ENCODE assay signal across 8 cellular contexts in genomic region chr5:143395638-143396352, GRCh38. TPM values are rescaled to one million over a fixed set of nuclear protein-coding genes. Genes with fewer than 3 reads are reported as not detected.
DNase-seq lines count a peak whose midpoint lies in the region; ATAC-seq and TF ChIP-seq lines count a peak whose summit lies in the region.

No MANE protein-coding gene starts in this region.

- H3K27me3 ChIP-seq in mesenchymal stem cell (ENCODE audit: control insufficient read depth in 1 of 2, insufficient read depth in 1 of 2, low read length in 2 of 2) = no peaks in the 10 kb centered on the region

- H4K91ac ChIP-seq in mesenchymal stem cell (ENCODE audit: low read length) = no peak overlapping the region

- H3K4me3 ChIP-seq in mesenchymal stem cell (ENCODE audit: insufficient read depth in 1 of 2, low read depth in 1 of 2, low read length in 2 of 2) = peak overlapping the region in 1 of 2 experiments; percentile 89

- H3K27ac Mint-ChIP-seq in activated CD4-positive, alpha-beta memory T cell treated with anti-CD3 and anti-CD28 coated beads, Interleukin-2, amount 10 ng/mL, durations not matched to agents 7 days and 5 days = no peak overlapping the region
- no peak overlapping the region for H3K27ac Mint-ChIP-seq in endothelial cell (ENCODE audit: unreplicated experiment)

- H2BK12ac ChIP-seq in mesenchymal stem cell (ENCODE audit: low read length in 2 of 2) = no peak overlapping the region

- no peak overlapping the region for H3K14ac ChIP-seq in mesenchymal stem cell (ENCODE audit: low read length in 2 of 2)

- no peak overlapping the region for H3K23ac ChIP-seq in mesenchymal stem cell (ENCODE audit: low read length in 2 of 2)

- H3K4me2 ChIP-seq in mesenchymal stem cell (ENCODE audit: low read length, poor library complexity, severe bottlenecking) = no peak overlapping the region

- H3K4me3 Mint-ChIP-seq in activated CD4-positive, alpha-beta memory T cell treated with anti-CD3 and anti-CD28 coated beads, Interleukin-2, amount 10 ng/mL, durations not matched to agents 7 days and 5 days = peak overlapping the region; percentile 63
- no peak overlapping the region for H3K4me3 Mint-ChIP-seq in endothelial cell (ENCODE audit: unreplicated experiment)

- no peak overlapping the region for H3K18ac ChIP-seq in mesenchymal stem cell (ENCODE audit: low read depth in 1 of 2, low read length in 2 of 2)

- no peak overlapping the region for H3K27ac ChIP-seq in mesenchymal stem cell (ENCODE audit: low read length, poor library complexity, severe bottlenecking)

- POLR2A ChIA-PET in activated CD4-positive, alpha-beta memory T cell treated with anti-CD3 and anti-CD28 coated beads, Interleukin-2, amount 10 ng/mL, durations not matched to agents 7 days and 5 days (lab: Charles Lee) = interaction anchor here (1.1 kb wide), 1 partner anchor 9 kb away, joined by 3 read pairs; no protein-coding TSS in a partner anchor

- TF ChIP-seq CTCF in endothelial cell (IDR thresholded peaks at IDR 0.05; ENCODE audit: unreplicated experiment) = no peak

- 90% methylated on average over 2 of the region's 2 CpGs for WGBS in mesenchymal stem cell

- H3K4me1 ChIP-seq in mesenchymal stem cell (ENCODE audit: control insufficient read depth, insufficient read depth, low read depth, low read length) = peaks cover 2% of the 10 kb centered on the region

- peaks cover 0 to 18% of the 10 kb centered on the region in 2 experiments for H3K36me3 ChIP-seq in mesenchymal stem cell (ENCODE audit: control insufficient read depth in 1 of 2, insufficient read depth in 2 of 2, low read depth in 1 of 2, low read length in 2 of 2)

- CTCF ChIA-PET in activated CD4-positive, alpha-beta memory T cell treated with anti-CD3 and anti-CD28 coated beads, Interleukin-2, amount 10 ng/mL, durations not matched to agents 7 days and 5 days (lab: Charles Lee) = interaction anchor here (1.1 to 2.1 kb wide), 2 partner anchors 387 to 393 kb away, joined by 4 to 8 read pairs; no protein-coding TSS in a partner anchor

- peak; percentile 66 for ATAC-seq in GM18498 (IDR thresholded peaks at IDR 0.05; ENCODE audit: unreplicated experiment)
- peak; percentile 78 for ATAC-seq in HG02610 (IDR thresholded peaks at IDR 0.05; ENCODE audit: unreplicated experiment)
- no peak for ATAC-seq in GM21447 (IDR thresholded peaks at IDR 0.05; ENCODE audit: unreplicated experiment)

- H3K9me3 Mint-ChIP-seq in activated CD4-positive, alpha-beta memory T cell treated with anti-CD3 and anti-CD28 coated beads, Interleukin-2, amount 10 ng/mL, durations not matched to agents 7 days and 5 days = no peaks in the 10 kb centered on the region
- H3K9me3 Mint-ChIP-seq in endothelial cell (ENCODE audit: unreplicated experiment) = no peaks in the 10 kb centered on the region

- H2AFZ ChIP-seq in mesenchymal stem cell (ENCODE audit: low read depth, low read length) = no peak overlapping the region

- H4K8ac ChIP-seq in mesenchymal stem cell (ENCODE audit: low read length) = no peak overlapping the region

- H2BK15ac ChIP-seq in mesenchymal stem cell (ENCODE audit: low read depth, poor library complexity, severe bottlenecking) = no peak overlapping the region

- no peaks in the 10 kb centered on the region for H3K9me3 ChIP-seq in mesenchymal stem cell (ENCODE audit: control insufficient read depth, low read length)

- H3K4ac ChIP-seq in mesenchymal stem cell (ENCODE audit: low read depth in 1 of 2, low read length in 2 of 2) = no peak overlapping the region

- no peak overlapping the region for H2BK120ac ChIP-seq in mesenchymal stem cell (ENCODE audit: low read depth, low read length)

- H3K9ac ChIP-seq in mesenchymal stem cell (ENCODE audit: low read length) = peak overlapping the region; percentile 95

- H3K4me1 Mint-ChIP-seq in activated CD4-positive, alpha-beta memory T cell treated with anti-CD3 and anti-CD28 coated beads, Interleukin-2, amount 10 ng/mL, durations not matched to agents 7 days and 5 days = peaks cover 53% of the 10 kb centered on the region
- H3K4me1 Mint-ChIP-seq in endothelial cell (ENCODE audit: unreplicated experiment) = peaks cover 13% of the 10 kb centered on the region

- H3K36me3 Mint-ChIP-seq in activated CD4-positive, alpha-beta memory T cell treated with anti-CD3 and anti-CD28 coated beads, Interleukin-2, amount 10 ng/mL, durations not matched to agents 7 days and 5 days (ENCODE audit: low read depth) = peaks cover 38% of the 10 kb centered on the region
- H3K36me3 Mint-ChIP-seq in endothelial cell (ENCODE audit: low read depth, unreplicated experiment) = no peaks in the 10 kb centered on the region

- no peak overlapping the region for H2AK5ac ChIP-seq in mesenchymal stem cell (ENCODE audit: low read length, severe bottlenecking)

- DNase-seq in activated CD4-positive, alpha-beta memory T cell treated with anti-CD3 and anti-CD28 coated beads, Interleukin-2, amount 10 ng/mL, durations not matched to agents 7 days and 5 days = no peak
- DNase-seq in mesenchymal stem cell (no peak), cerebellar nuclear complex (lab: John Stamatoyannopoulos, UW) (no peak), endothelial cell (ENCODE audit: low spot score) (no peak), posterior cingulate gyrus (no peak)

- no peaks in the 10 kb centered on the region for H3K27me3 Mint-ChIP-seq in activated CD4-positive, alpha-beta memory T cell treated with anti-CD3 and anti-CD28 coated beads, Interleukin-2, amount 10 ng/mL, durations not matched to agents 7 days and 5 days
- H3K27me3 Mint-ChIP-seq in endothelial cell (ENCODE audit: unreplicated experiment) = no peaks in the 10 kb centered on the region

- no peak overlapping the region for H2BK5ac ChIP-seq in mesenchymal stem cell (ENCODE audit: low read depth, low read length, poor library complexity, severe bottlenecking)

- intact Hi-C loops in posterior cingulate gyrus (cut with DNase I) = loop anchor here (10.0 kb wide), 1 partner anchor 51 kb away; no protein-coding TSS in a partner anchor

- peaks cover 6% of the 10 kb centered on the region for H3K79me1 ChIP-seq in mesenchymal stem cell (replicated peaks; ENCODE audit: low read length, poor library complexity, severe bottlenecking)

RNA-seq across cellular contexts. Expression of gene NR3C1, which starts 7.7 kb away (rescaled TPM):
- 10 to 100 TPM; 79.3 to 81.6 TPM for total RNA-seq in activated CD4-positive, alpha-beta memory T cell treated with anti-CD3 and anti-CD28 coated beads, Interleukin-2, amount 10 ng/mL, durations not matched to agents 7 days and 5 days
- 24.7 TPM for polyA plus RNA-seq in mesenchymal stem cell (2013, experiment 1 of 2)
- polyA plus RNA-seq in mesenchymal stem cell (2013, experiment 2 of 2) = 24.3 TPM
- 9.9 TPM for total RNA-seq in endothelial cell (ENCODE audit: unreplicated experiment)
